In genomic region chr7:46174192-46174572, GRCh38 we compare ENCODE assay signal across 29 cellular contexts.
DNase-seq lines count a peak whose midpoint lies in the region; TF ChIP-seq lines count a peak whose summit lies in the region.
"Had no signal": no experiment of that assay in that cellular context is flagged by ENCODE, and none has a peak within 500 bp of the region (broad histone marks: within the 10 kb centered on the region; RNA-seq: fewer than 3 reads in every experiment).

No MANE protein-coding gene starts in this region.

- H3K4me3 Mint-ChIP-seq in osteocyte (ENCODE audit: unreplicated experiment), result no peak overlapping the region
- H3K4me3 Mint-ChIP-seq: activated T-cell treated with anti-CD3 and anti-CD28 coated beads, Interleukin-2, amount 50 U/mL, for 72 hours; memory B cell; stimulated activated naive B cell treated with anti-CD40 and anti-IgM and Interleukin-4, amounts not matched to agents 10 μg/mL and 1 μg/mL and 100 μg/mL, for 72 hours had no signal

- no peak overlapping the region for H3K27ac Mint-ChIP-seq in osteocyte (ENCODE audit: unreplicated experiment)
- H3K27ac Mint-ChIP-seq: activated T-cell treated with anti-CD3 and anti-CD28 coated beads, Interleukin-2, amount 50 U/mL, for 72 hours; memory B cell; stimulated activated naive B cell treated with anti-CD40 and anti-IgM and Interleukin-4, amounts not matched to agents 10 μg/mL and 1 μg/mL and 100 μg/mL, for 72 hours had no signal

- no peak for TF ChIP-seq POLR2A in vagina (IDR thresholded peaks at IDR 0.05)

- no peaks in the 10 kb centered on the region for H3K27me3 ChIP-seq in vagina
- H3K27me3 ChIP-seq: ascending aorta, MG63, testis had no signal

- H3K27ac ChIP-seq in vagina, result peak overlapping the region; percentile 68
- H3K27ac ChIP-seq: ascending aorta, C4-2B, epithelial cell of prostate, HL-60, KMS-11, prostate gland, testis had no signal

- no peaks in the 10 kb centered on the region for H3K9me3 Mint-ChIP-seq in osteocyte (ENCODE audit: unreplicated experiment)
- H3K9me3 Mint-ChIP-seq: memory B cell; stimulated activated naive B cell treated with anti-CD40 and anti-IgM and Interleukin-4, amounts not matched to agents 10 μg/mL and 1 μg/mL and 100 μg/mL, for 72 hours had no signal

- intact Hi-C loops in vagina (cut with DNase I), result no loop called here

- H3K36me3 ChIP-seq in vagina, result no peaks in the 10 kb centered on the region
- H3K36me3 ChIP-seq: ascending aorta, HAP-1, MG63, prostate gland had no signal

- TF ChIP-seq CTCF in fibroblast of villous mesenchyme (IDR thresholded peaks at IDR 0.05; ENCODE audit: insufficient read depth, low read depth, low read length) (no peak), osteocyte (IDR thresholded peaks at IDR 0.05) (no peak), vagina (IDR thresholded peaks at IDR 0.05) (no peak)

- peak; percentile 14 for DNase-seq in fibroblast of villous mesenchyme (ENCODE audit: low read depth)
- DNase-seq in kidney tubule cell (ENCODE audit: low spot score), result peak; percentile 38
- DNase-seq in osteocyte (ENCODE audit: extremely low spot score, unreplicated experiment), result peak; percentile 15
- DNase-seq in vagina (ENCODE audit: extremely low spot score in 2 of 2), result no peak
- no peak for DNase-seq in stimulated activated CD4-positive, alpha-beta T cell treated with anti-CD3 and anti-CD28 coated beads, Interleukin-15, amount 100 ng/mL, for 24 hours
- DNase-seq in hepatic stellate cell (ENCODE audit: low spot score), result no peak
- DNase-seq in activated CD4-positive, CD25-positive, alpha-beta regulatory T cell (lab: John Stamatoyannopoulos, UW), result no peak
- DNase-seq: activated CD4-positive, alpha-beta T cell treated with anti-CD3 and anti-CD28 coated beads, Interleukin-2, amount 50 U/mL, for 4 hours; activated T-cell treated with anti-CD3 and anti-CD28 coated beads, Interleukin-2, amount 50 U/mL, for 72 hours; COR-L47; DMS53; effector CD8-positive, alpha-beta T cell; MG63; NCI-H1105; NCI-H187 treated with DMSO at 0.1 percent for 48 hours; NCI-H2171; RPMI8226; stimulated activated naive B cell treated with anti-CD40 and anti-IgM and Interleukin-4, amounts not matched to agents 10 μg/mL and 1 μg/mL and 100 μg/mL, for 72 hours; T-helper 1 cell had no signal

- H3K4me3 ChIP-seq in fibroblast of villous mesenchyme (ENCODE audit: low read depth, low read length), result no peak overlapping the region
- no peak overlapping the region for H3K4me3 ChIP-seq in vagina
- H3K4me3 ChIP-seq: ascending aorta, coronary artery, HAP-1, MG63, prostate gland, testis had no signal

- no peaks in the 10 kb centered on the region for H3K9me3 ChIP-seq in vagina
- H3K9me3 ChIP-seq: ascending aorta, HAP-1, MG63, prostate gland, testis had no signal

- H3K4me1 Mint-ChIP-seq in osteocyte (ENCODE audit: unreplicated experiment), result peaks cover 16% of the 10 kb centered on the region
- H3K4me1 Mint-ChIP-seq: memory B cell; stimulated activated naive B cell treated with anti-CD40 and anti-IgM and Interleukin-4, amounts not matched to agents 10 μg/mL and 1 μg/mL and 100 μg/mL, for 72 hours had no signal

- H3K4me1 ChIP-seq in vagina, result peaks cover 10% of the 10 kb centered on the region
- H3K4me1 ChIP-seq: ascending aorta, HAP-1, prostate gland had no signal

- no peaks in the 10 kb centered on the region for H3K27me3 Mint-ChIP-seq in osteocyte (ENCODE audit: unreplicated experiment)

- H3K36me3 Mint-ChIP-seq in osteocyte (ENCODE audit: unreplicated experiment), result no peaks in the 10 kb centered on the region
- H3K36me3 Mint-ChIP-seq: memory B cell; stimulated activated naive B cell treated with anti-CD40 and anti-IgM and Interleukin-4, amounts not matched to agents 10 μg/mL and 1 μg/mL and 100 μg/mL, for 72 hours had no signal

Comparison
In these comparisons a context has a peak if more than half of its experiments do, and no peak if none do; other contexts are left out.
1. DNase-seq: peak in fibroblast of villous mesenchyme (single experiment), kidney tubule cell (single experiment) and osteocyte (single experiment); none in vagina (0 of 2), stimulated activated CD4-positive, alpha-beta T cell treated with anti-CD3 and anti-CD28 coated beads, Interleukin-15, amount 100 ng/mL, for 24 hours (single experiment), hepatic stellate cell (single experiment) and activated CD4-positive, CD25-positive, alpha-beta regulatory T cell (0 of 4).